ENCODE assay signal across 8 cellular contexts in the genomic region with DNA sequence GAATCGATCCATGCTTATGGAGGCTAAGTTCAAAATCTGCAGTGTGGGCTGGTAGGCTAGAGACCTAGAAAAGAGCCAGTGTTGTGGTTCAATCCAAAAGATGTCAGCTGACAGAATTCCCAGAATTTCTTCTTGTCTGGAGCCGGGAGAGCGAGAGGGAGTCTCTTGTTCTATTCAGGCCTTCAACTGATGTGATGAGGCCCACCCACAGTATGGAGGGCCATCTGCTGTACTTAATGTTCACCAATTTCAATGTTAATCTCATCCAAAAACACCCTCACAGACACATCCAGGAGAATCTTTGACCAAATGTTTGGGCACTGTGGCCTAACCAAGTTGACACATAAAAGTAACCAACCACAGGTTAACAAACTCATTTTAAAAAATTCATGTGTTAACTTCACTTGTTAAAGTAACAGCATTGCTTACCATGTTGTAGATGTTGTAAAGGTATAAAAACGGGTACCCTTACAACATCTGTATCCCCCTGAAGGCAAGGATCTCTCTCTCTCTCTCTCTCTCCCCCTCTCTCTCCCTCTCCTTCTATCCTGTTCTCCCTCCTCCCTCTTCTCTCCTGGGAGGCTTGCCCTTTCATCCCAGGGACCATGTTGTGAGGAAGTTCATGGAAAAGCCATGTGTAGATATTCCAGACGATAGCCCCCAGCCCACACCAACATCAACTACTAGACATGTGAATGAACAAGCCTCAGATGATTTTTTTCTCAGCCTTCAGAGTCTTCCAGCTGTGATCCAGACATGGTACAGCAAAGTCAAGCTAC.
DNase-seq lines count a peak whose midpoint lies in the region; ATAC-seq and TF ChIP-seq lines count a peak whose summit lies in the region.

No MANE protein-coding gene starts in this region.

- H3K4me1 ChIP-seq in right atrium auricular region, result peaks cover 0 to 44% of the 10 kb centered on the region in 2 donors

- H3K36me3 ChIP-seq in right atrium auricular region (no peaks in the 10 kb centered on the region), neural cell (ENCODE audit: insufficient read depth, low read length) (no peaks in the 10 kb centered on the region)

- peak overlapping the region; percentile 53 for H3K27ac Mint-ChIP-seq in MCF 10A (ENCODE audit: low read depth, unreplicated experiment)

- H3K27ac ChIP-seq in right atrium auricular region, result peak overlapping the region; percentile 93 to 98
- H3K27ac ChIP-seq in neural cell (ENCODE audit: low read length), result peak overlapping the region; percentile 94

- TF ChIP-seq CTCF in right atrium auricular region (IDR thresholded peaks at IDR 0.05) (no peak), MCF 10A (IDR thresholded peaks at IDR 0.05; ENCODE audit: unreplicated experiment) (no peak), neural cell (IDR thresholded peaks at IDR 0.05; ENCODE audit: poor library complexity, severe bottlenecking) (no peak)

- peak overlapping the region; percentile 69 for H3K9ac ChIP-seq in neural cell (ENCODE audit: low read length)

- BruUV-seq in MCF 10A (replicated peaks; lab: Mats Ljungman, UMichigan), result no TSS peak

- no peak overlapping the region for H3K4me2 ChIP-seq in neural cell (ENCODE audit: low read length)

- H3K9me3 ChIP-seq in right atrium auricular region (no peaks in the 10 kb centered on the region), neural cell (ENCODE audit: low read length) (no peaks in the 10 kb centered on the region)

- no peaks in the 10 kb centered on the region for H3K27me3 ChIP-seq in right atrium auricular region
- H3K27me3 ChIP-seq in neural cell (ENCODE audit: insufficient read depth, low read depth, low read length), result no peaks in the 10 kb centered on the region

- H3K4me3 ChIP-seq in right atrium auricular region (no peak overlapping the region), neural cell (ENCODE audit: low read length) (no peak overlapping the region)

- H3K79me2 ChIP-seq in neural cell (replicated peaks; ENCODE audit: insufficient read depth, low read length), result no peaks in the 10 kb centered on the region

- POLR2A ChIA-PET in MCF 10A (lab: Yijun Ruan, JAX), result interaction anchor here (0.7 to 8.7 kb wide), 12 partner anchors 12 to 70 kb away, joined by 3 to 299 read pairs (median 21); a partner anchor contains a TSS

- H3K4me3 Mint-ChIP-seq in MCF 10A (ENCODE audit: unreplicated experiment), result no peak overlapping the region

- peaks cover 5% of the 10 kb centered on the region for H3F3A ChIP-seq in neural cell (ENCODE audit: insufficient read depth, low read length, poor library complexity, severe bottlenecking)

- TF ChIP-seq RAD21 in neural cell (conservative IDR thresholded peaks at IDR 0.05), result no peak

- peaks cover 6% of the 10 kb centered on the region for H3K36me3 Mint-ChIP-seq in MCF 10A (ENCODE audit: insufficient read depth, unreplicated experiment)

- TF ChIP-seq EP300 in neural cell (conservative IDR thresholded peaks at IDR 0.05; ENCODE audit: poor library complexity, severe bottlenecking), result no peak

- no peaks in the 10 kb centered on the region for H3K27me3 Mint-ChIP-seq in MCF 10A (ENCODE audit: insufficient read depth, unreplicated experiment)

- no peaks in the 10 kb centered on the region for H3K9me2 ChIP-seq in neural cell (ENCODE audit: insufficient read depth, low read length)

- H3K4me1 Mint-ChIP-seq in MCF 10A (ENCODE audit: insufficient read depth, unreplicated experiment), result peaks cover 5% of the 10 kb centered on the region

- intact Hi-C loops in Right ventricle myocardium inferior (cut with DNase I), result loop anchor here (5.0 kb wide), 1 partner anchor 69 kb away; a partner anchor contains a TSS
- intact Hi-C loops in MCF 10A (cut with micrococcal nuclease), result no loop called here

- no peaks in the 10 kb centered on the region for H3K9me3 Mint-ChIP-seq in MCF 10A (ENCODE audit: unreplicated experiment)

- no peak for DNase-seq in right atrium auricular region (ENCODE audit: low spot score)
- no peak for DNase-seq in Right ventricle myocardium inferior (ENCODE audit: missing footprints)
- no peak for DNase-seq in MCF 10A (ENCODE audit: unreplicated experiment)
- DNase-seq in activated gamma-delta T cell treated with Interleukin-2 at 50 U/mL for 16 hours, result no peak
- DNase-seq in NOMO-1 (lab: John Stamatoyannopoulos, UW; ENCODE audit: unreplicated experiment in 2 of 2), result no peak
- DNase-seq in NCI-H526 (lab: John Stamatoyannopoulos, UW), result no peak

- CTCF ChIA-PET in MCF 10A (lab: Yijun Ruan, JAX), result interaction anchor here (0.7 kb wide), 1 partner anchor 33 kb away, joined by 3 read pairs; no protein-coding TSS in a partner anchor

- H2AFZ ChIP-seq in neural cell (ENCODE audit: low read depth, low read length), result no peak overlapping the region

- no peak for ATAC-seq in Right ventricle myocardium inferior
- no peak for ATAC-seq in GM21737 (IDR thresholded peaks at IDR 0.05; ENCODE audit: unreplicated experiment)

- H4K20me1 ChIP-seq in neural cell (ENCODE audit: insufficient read depth), result no peaks in the 10 kb centered on the region

TF ChIP-seq in neural cell, 6 proteins besides CTCF, POLR2A, EP300 and RAD21:
- TF ChIP-seq, protein P1, sequence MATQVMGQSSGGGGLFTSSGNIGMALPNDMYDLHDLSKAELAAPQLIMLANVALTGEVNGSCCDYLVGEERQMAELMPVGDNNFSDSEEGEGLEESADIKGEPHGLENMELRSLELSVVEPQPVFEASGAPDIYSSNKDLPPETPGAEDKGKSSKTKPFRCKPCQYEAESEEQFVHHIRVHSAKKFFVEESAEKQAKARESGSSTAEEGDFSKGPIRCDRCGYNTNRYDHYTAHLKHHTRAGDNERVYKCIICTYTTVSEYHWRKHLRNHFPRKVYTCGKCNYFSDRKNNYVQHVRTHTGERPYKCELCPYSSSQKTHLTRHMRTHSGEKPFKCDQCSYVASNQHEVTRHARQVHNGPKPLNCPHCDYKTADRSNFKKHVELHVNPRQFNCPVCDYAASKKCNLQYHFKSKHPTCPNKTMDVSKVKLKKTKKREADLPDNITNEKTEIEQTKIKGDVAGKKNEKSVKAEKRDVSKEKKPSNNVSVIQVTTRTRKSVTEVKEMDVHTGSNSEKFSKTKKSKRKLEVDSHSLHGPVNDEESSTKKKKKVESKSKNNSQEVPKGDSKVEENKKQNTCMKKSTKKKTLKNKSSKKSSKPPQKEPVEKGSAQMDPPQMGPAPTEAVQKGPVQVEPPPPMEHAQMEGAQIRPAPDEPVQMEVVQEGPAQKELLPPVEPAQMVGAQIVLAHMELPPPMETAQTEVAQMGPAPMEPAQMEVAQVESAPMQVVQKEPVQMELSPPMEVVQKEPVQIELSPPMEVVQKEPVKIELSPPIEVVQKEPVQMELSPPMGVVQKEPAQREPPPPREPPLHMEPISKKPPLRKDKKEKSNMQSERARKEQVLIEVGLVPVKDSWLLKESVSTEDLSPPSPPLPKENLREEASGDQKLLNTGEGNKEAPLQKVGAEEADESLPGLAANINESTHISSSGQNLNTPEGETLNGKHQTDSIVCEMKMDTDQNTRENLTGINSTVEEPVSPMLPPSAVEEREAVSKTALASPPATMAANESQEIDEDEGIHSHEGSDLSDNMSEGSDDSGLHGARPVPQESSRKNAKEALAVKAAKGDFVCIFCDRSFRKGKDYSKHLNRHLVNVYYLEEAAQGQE (IDR thresholded peaks at IDR 0.05; ENCODE audit: borderline replicate concordance), result no peak
- TF ChIP-seq MXI1 (conservative IDR thresholded peaks at IDR 0.05; ENCODE audit: poor library complexity, severe bottlenecking), result no peak
- no peak for TF ChIP-seq POLR2AphosphoS5 (IDR thresholded peaks at IDR 0.05)
- TF ChIP-seq EZH2 (IDR thresholded peaks at IDR 0.05; ENCODE audit: borderline replicate concordance, insufficient read depth, low read length, poor library complexity, severe bottlenecking), result no peak
- TF ChIP-seq TAF1 (IDR thresholded peaks at IDR 0.05; ENCODE audit: low read depth), result no peak
- no peak for TF ChIP-seq SMC3 (conservative IDR thresholded peaks at IDR 0.05; ENCODE audit: poor library complexity)
